Comparison of ENCODE assay signal across 9 cellular contexts in the genomic region with DNA sequence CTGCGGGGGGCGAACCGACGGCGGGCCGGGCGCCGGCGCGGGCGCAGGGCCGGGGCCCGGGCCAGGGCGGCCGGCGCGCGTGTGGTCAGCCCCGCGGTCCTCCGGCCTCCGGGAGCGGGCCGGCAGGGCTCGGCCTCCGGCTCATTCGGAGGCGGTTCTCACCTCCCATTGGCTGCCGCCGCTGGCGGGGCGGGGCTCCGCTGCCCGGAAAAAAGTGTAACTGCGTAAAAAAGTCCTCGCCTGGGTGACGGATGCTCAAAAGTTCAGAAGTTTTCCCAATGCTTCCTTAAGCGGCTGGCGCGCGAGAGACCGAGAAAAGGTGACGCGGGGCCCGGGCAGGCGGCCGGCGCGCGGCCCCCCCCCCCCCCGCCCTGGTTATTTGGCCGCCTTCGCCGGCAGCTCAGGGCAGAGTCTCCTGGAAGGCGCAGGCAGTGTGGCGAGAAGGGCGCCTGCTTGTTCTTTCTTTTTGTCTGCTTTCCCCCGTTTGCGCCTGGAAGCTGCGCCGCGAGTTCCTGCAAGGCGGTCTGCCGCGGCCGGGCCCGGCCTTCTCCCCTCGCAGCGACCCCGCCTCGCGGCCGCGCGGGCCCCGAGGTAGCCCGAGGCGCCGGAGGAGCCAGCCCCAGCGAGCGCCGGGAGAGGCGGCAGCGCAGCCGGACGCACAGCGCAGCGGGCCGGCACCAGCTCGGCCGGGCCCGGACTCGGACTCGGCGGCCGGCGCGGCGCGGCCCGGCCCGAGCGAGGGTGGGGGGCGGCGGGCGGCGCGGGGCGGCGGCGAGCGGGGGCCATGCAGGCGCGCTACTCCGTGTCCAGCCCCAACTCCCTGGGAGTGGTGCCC. TPM values are rescaled to one million over a fixed set of nuclear protein-coding genes. Genes with fewer than 3 reads are reported as not detected.
DNase-seq lines count a peak whose midpoint lies in the region; ATAC-seq and TF ChIP-seq lines count a peak whose summit lies in the region.
"Had no signal": no experiment of that assay in that cellular context is flagged by ENCODE, and none has a peak within 500 bp of the region (broad histone marks: within the 10 kb centered on the region; RNA-seq: fewer than 3 reads in every experiment).

Gene FOXC1, plus strand, starts transcription at position 254 of the 835 bp plus-strand sequence. Its CDS starts 531 bp downstream, at position 785.

- peak within 1 kb of the TSS; percentile 68 for H3K4me3 Mint-ChIP-seq in activated naive CD8-positive, alpha-beta T cell treated with anti-CD3 and anti-CD28 coated beads, Interleukin-2, amount 10 ng/mL, durations not matched to agents 7 days and 5 days
- H3K4me3 Mint-ChIP-seq in osteocyte (ENCODE audit: unreplicated experiment), result peak within 1 kb of the TSS; percentile 86

- TF ChIP-seq CTCF in osteocyte (IDR thresholded peaks at IDR 0.05), result no peak

- H3K4me1 Mint-ChIP-seq in activated naive CD8-positive, alpha-beta T cell treated with anti-CD3 and anti-CD28 coated beads, Interleukin-2, amount 10 ng/mL, durations not matched to agents 7 days and 5 days, result peaks cover 38% of the 10 kb centered on the region
- H3K4me1 Mint-ChIP-seq in osteocyte (ENCODE audit: unreplicated experiment), result peaks cover 36% of the 10 kb centered on the region

- intact Hi-C loops in head of caudate nucleus (cut with DNase I), result loop anchor here (5.0 kb wide), 1 partner anchor 492 kb away; no protein-coding TSS in a partner anchor

- ATAC-seq in HG02642 (IDR thresholded peaks at IDR 0.05; ENCODE audit: poor library complexity, unreplicated experiment), result peak; percentile 54
- ATAC-seq in activated naive CD8-positive, alpha-beta T cell treated with anti-CD3 and anti-CD28 coated beads, Interleukin-2, amount 10 ng/mL, durations not matched to agents 7 days and 5 days (ENCODE audit: low read depth), result peak; percentile 41
- ATAC-seq in HG02970 (IDR thresholded peaks at IDR 0.05; ENCODE audit: low FRiP score, unreplicated experiment), result no peak
- ATAC-seq: K562 had no signal

- peaks cover 65% of the 10 kb centered on the region for H3K27me3 Mint-ChIP-seq in activated naive CD8-positive, alpha-beta T cell treated with anti-CD3 and anti-CD28 coated beads, Interleukin-2, amount 10 ng/mL, durations not matched to agents 7 days and 5 days
- no peaks in the 10 kb centered on the region for H3K27me3 Mint-ChIP-seq in osteocyte (ENCODE audit: unreplicated experiment)

- POLR2A ChIA-PET in activated naive CD8-positive, alpha-beta T cell treated with anti-CD3 and anti-CD28 coated beads, Interleukin-2, amount 10 ng/mL, durations not matched to agents 7 days and 5 days (lab: Charles Lee), result no interaction called here

- no peaks in the 10 kb centered on the region for H3K9me3 Mint-ChIP-seq in activated naive CD8-positive, alpha-beta T cell treated with anti-CD3 and anti-CD28 coated beads, Interleukin-2, amount 10 ng/mL, durations not matched to agents 7 days and 5 days
- H3K9me3 Mint-ChIP-seq in osteocyte (ENCODE audit: unreplicated experiment), result no peaks in the 10 kb centered on the region

- H3K36me3 Mint-ChIP-seq in activated naive CD8-positive, alpha-beta T cell treated with anti-CD3 and anti-CD28 coated beads, Interleukin-2, amount 10 ng/mL, durations not matched to agents 7 days and 5 days, result no peaks in the 10 kb centered on the region
- H3K36me3 Mint-ChIP-seq in osteocyte (ENCODE audit: unreplicated experiment), result peaks cover 24% of the 10 kb centered on the region

- in situ Hi-C loops in G401 (cut with HindIII; ENCODE audit: low sequenced_read_pairs), result no loop called here

- DNase-seq in A172 (ENCODE audit: low spot score) (peak; percentile 83), G401 (ENCODE audit: low spot score) (peak; percentile 47), NCI-H69 (lab: John Stamatoyannopoulos, UW) (peak; percentile 82), head of caudate nucleus (peak in 29 of 42 donors; percentile 19 to 71 (median 41)), osteocyte (ENCODE audit: extremely low spot score, unreplicated experiment) (peak; percentile 98)
- peak; percentile 64 for DNase-seq in activated naive CD8-positive, alpha-beta T cell treated with anti-CD3 and anti-CD28 coated beads, Interleukin-2, amount 10 ng/mL, durations not matched to agents 7 days and 5 days

- peak within 1 kb of the TSS; percentile 79 for H3K27ac Mint-ChIP-seq in activated naive CD8-positive, alpha-beta T cell treated with anti-CD3 and anti-CD28 coated beads, Interleukin-2, amount 10 ng/mL, durations not matched to agents 7 days and 5 days
- H3K27ac Mint-ChIP-seq in osteocyte (ENCODE audit: unreplicated experiment), result peak within 1 kb of the TSS; percentile 96

RNA-seq across cellular contexts. Expression of gene FOXC1, which starts in this region (rescaled TPM):
- 3.5 and 4.6 TPM in 2 replicates for total RNA-seq in A172 (2014; rRNA removed; shearing (Covaris generic))
- total RNA-seq in G401 (2014; rRNA removed; shearing (Covaris generic)), result 10.2 and 11.4 TPM in 2 replicates
- not detected for total RNA-seq in activated naive CD8-positive, alpha-beta T cell treated with anti-CD3 and anti-CD28 coated beads, Interleukin-2, amount 10 ng/mL, durations not matched to agents 7 days and 5 days
- 106 and 108 TPM in 2 replicates for total RNA-seq in osteocyte
- total RNA-seq: K562 had no signal

Comparison
In these comparisons a context has a peak if more than half of its experiments do, and no peak if none do; other contexts are left out.
1. Peak in DNase-seq and ATAC-seq in activated naive CD8-positive, alpha-beta T cell treated with anti-CD3 and anti-CD28 coated beads, Interleukin-2, amount 10 ng/mL, durations not matched to agents 7 days and 5 days; RNA of the gene not detected or under 1 TPM.
2. DNase-seq: peak in every context shown above with its lines; median percentile 98 in osteocyte; 83 in A172; 82 in NCI-H69; 64 in activated naive CD8-positive, alpha-beta T cell treated with anti-CD3 and anti-CD28 coated beads, Interleukin-2, amount 10 ng/mL, durations not matched to agents 7 days and 5 days; 47 in G401; 41 in head of caudate nucleus.